Comparison of ENCODE assay signal across 8 cellular contexts in the genomic region with DNA sequence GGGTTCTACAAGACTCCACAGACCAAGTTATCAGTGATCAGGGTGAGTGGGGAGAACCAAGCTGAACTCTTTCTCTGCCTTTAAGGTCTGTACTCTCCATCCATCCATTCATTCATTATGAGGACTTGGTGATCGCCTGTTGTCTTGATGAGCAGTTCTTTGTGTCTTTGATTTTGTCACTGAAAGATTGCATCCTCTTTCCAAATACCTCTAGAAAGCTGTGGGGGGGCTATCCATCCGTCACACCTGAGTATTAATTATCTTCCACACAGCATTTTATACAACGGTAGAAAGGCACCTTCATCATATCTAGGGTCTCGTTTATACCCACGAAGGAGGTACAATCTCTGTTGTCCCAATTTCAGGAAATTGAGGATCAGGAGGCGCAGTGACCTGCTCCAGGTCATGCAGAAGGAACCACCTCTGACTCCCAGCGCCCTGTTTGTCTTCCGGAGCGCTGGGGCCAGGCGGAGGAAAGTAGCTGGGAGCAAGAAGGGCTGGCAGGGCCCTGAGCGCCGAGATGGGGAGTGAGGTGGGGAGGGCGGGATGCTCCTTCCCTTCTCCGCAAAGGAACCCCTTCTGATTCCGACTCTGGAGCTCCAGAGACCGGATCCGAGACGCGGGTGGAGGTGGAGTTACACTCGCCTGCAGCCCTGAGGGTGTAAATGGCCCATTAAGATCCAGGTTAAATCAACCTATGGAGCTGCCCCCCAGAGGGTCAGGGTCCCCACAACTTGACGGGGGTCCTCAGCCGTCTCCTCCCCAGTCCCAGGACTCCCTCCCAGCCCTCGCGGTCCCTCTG. TPM values are rescaled to one million over a fixed set of nuclear protein-coding genes. Genes with fewer than 3 reads are reported as not detected.
DNase-seq lines count a peak whose midpoint lies in the region; ATAC-seq and TF ChIP-seq lines count a peak whose summit lies in the region.

No MANE protein-coding gene starts in this region.

- H3K36me3 ChIP-seq in SK-N-SH (replicated peaks in 1 of 2; ENCODE audit: control insufficient read depth in 1 of 2, insufficient read depth in 2 of 2, low read length in 1 of 2) (no peaks in the 10 kb centered on the region), sigmoid colon (no peaks in the 10 kb centered on the region)

- H3K4me2 ChIP-seq in SK-N-SH, result peak overlapping the region; percentile 95

- H3K79me2 ChIP-seq in SK-N-SH (ENCODE audit: insufficient read depth), result no peaks in the 10 kb centered on the region

- H3K9me3 ChIP-seq in SK-N-SH, result no peaks in the 10 kb centered on the region
- H3K9me3 ChIP-seq in sigmoid colon, result no peaks in the 10 kb centered on the region

- H3K4me3 ChIP-seq in SK-N-SH (ENCODE audit: low read depth in 2 of 2, low read length in 1 of 2) (peak overlapping the region; percentile 55 to 77), sigmoid colon (peak overlapping the region; percentile 27 to 64 (median 58))

- no peaks in the 10 kb centered on the region for H4K20me1 ChIP-seq in SK-N-SH (ENCODE audit: insufficient read depth)

- TF ChIP-seq RAD21 in SK-N-SH (IDR thresholded peaks at IDR 0.05; ENCODE audit: low read length), result no peak

- POLR2A ChIA-PET in SK-N-SH (lab: Yijun Ruan, JAX), result interaction anchor here (0.7 kb wide), 1 partner anchor 195 kb away, joined by 3 read pairs; the partner anchor contains the start of gene CARHSP1

- peak; percentile 46 for DNase-seq in NCI-H2196 (lab: John Stamatoyannopoulos, UW; ENCODE audit: unreplicated experiment)
- DNase-seq in NCI-H2196 treated with DMSO at 0.1 percent for 48 hours (lab: John Stamatoyannopoulos, UW; ENCODE audit: unreplicated experiment), result no peak
- no peak for DNase-seq in SK-N-SH
- no peak for DNase-seq in Right ventricle myocardium superior
- peak; percentile 65 for DNase-seq in sigmoid colon
- DNase-seq in stimulated activated naive CD4-positive, alpha-beta T cell treated with Interleukin-2 at 50 U/mL for 16 hours (lab: John Stamatoyannopoulos, UW), result no peak
- DNase-seq in activated CD4-positive, alpha-beta T cell treated with anti-CD3 and anti-CD28 coated beads, Interleukin-2, amount 50 U/mL, for 1 hour, result no peak

- no peaks in the 10 kb centered on the region for H3K9me2 ChIP-seq in SK-N-SH

- peak overlapping the region; percentile 83 for H2AFZ ChIP-seq in SK-N-SH (ENCODE audit: low read depth)

- CTCF ChIA-PET in SK-N-SH (lab: Yijun Ruan, JAX), result interaction anchor here (0.7 to 4.8 kb wide), 6 partner anchors 12 to 211 kb away, joined by 3 to 28 read pairs (median 4); no protein-coding TSS in a partner anchor

- TF ChIP-seq EP300 in SK-N-SH (IDR thresholded peaks at IDR 0.05; ENCODE audit: borderline replicate concordance in 1 of 2, low read depth in 1 of 2, low read length in 1 of 2) (no peak), sigmoid colon (IDR thresholded peaks at IDR 0.05) (no peak)

- TF ChIP-seq CTCF in SK-N-SH (IDR thresholded peaks at IDR 0.05) (no peak), sigmoid colon (IDR thresholded peaks at IDR 0.05) (no peak)

- peak overlapping the region; percentile 30; the same call in 1 of the 2 replicates for H3K9ac ChIP-seq in SK-N-SH

- TF ChIP-seq POLR2A in sigmoid colon (IDR thresholded peaks at IDR 0.05), result no peak

- 20% methylated on average over 22 of the region's 24 CpGs for WGBS in SK-N-SH (ENCODE audit: low lambda C conversion rate)
- WGBS in sigmoid colon, 2 donors, result 7 to 16% methylated on average over 24 of the region's 24 CpGs

- H3K4me1 ChIP-seq in SK-N-SH (ENCODE audit: control insufficient read depth in 1 of 2, insufficient read depth in 2 of 2, low read depth in 1 of 2, low read length in 1 of 2) (peaks cover 20 to 32% of the 10 kb centered on the region in 2 experiments; a peak in 2 of 4 replicates), sigmoid colon (peaks cover 0 to 14% (median 11%) of the 10 kb centered on the region in 4 donors)

- peak; percentile 35 for ATAC-seq in HG02678 (IDR thresholded peaks at IDR 0.05; ENCODE audit: unreplicated experiment)
- ATAC-seq in Right ventricle myocardium superior (ENCODE audit: poor library complexity), result peak; percentile 73

- intact Hi-C loops in Right ventricle myocardium superior (cut with DNase I) (no loop called here), sigmoid colon (cut with DNase I) (loop anchor here (2.0 to 5.0 kb wide), 2 partner anchors 125 to 193 kb away; partner anchors contain the start of gene CARHSP1)

- H3K27me3 ChIP-seq in SK-N-SH (ENCODE audit: insufficient read depth) (no peaks in the 10 kb centered on the region), sigmoid colon (no peaks in the 10 kb centered on the region)

- peak overlapping the region in 1 of 2 experiments; percentile 72; a peak in 1 of 4 replicates for H3K27ac ChIP-seq in SK-N-SH (ENCODE audit: low read depth in 2 of 2, low read length in 1 of 2)
- H3K27ac ChIP-seq in sigmoid colon, result peak overlapping the region in 2 of 4 donors; percentile 22 to 45

- H3F3A ChIP-seq in SK-N-SH (replicated peaks; ENCODE audit: insufficient read depth), result peaks cover 1% of the 10 kb centered on the region

TF ChIP-seq in SK-N-SH, 30 proteins besides CTCF, POLR2A, EP300 and RAD21:
- TF ChIP-seq EZH2phosphoT487 (IDR thresholded peaks at IDR 0.05; ENCODE audit: borderline replicate concordance, low read depth) (no peak), NRF1 (IDR thresholded peaks at IDR 0.05; ENCODE audit: low read depth, low read length) (no peak), USF1 (IDR thresholded peaks at IDR 0.05; ENCODE audit: borderline replicate concordance, low read depth) (no peak), GABPA (IDR thresholded peaks at IDR 0.05; ENCODE audit: low read depth) (peak; percentile 5; the same call in 1 of the 2 replicates)

RNA-seq across cellular contexts. Expression of gene ABAT, which starts 0.6 kb away (rescaled TPM):
- polyA plus RNA-seq in SK-N-SH (2012; rRNA removed) (4.7 and 7.3 TPM in 2 replicates), sigmoid colon (10 to 100 TPM in 1 of 3 donors, 1 to 10 TPM in 2; 8.2 to 12.0 (median 9.6) TPM)
- polyA plus RNA-seq in SK-N-SH (2012; cell fraction: cytosol; rRNA removed), result 5.2 and 6.2 TPM in 2 replicates
- 5.2 and 7.9 TPM in 2 replicates for polyA plus RNA-seq in SK-N-SH (2012; cell fraction: nucleus; rRNA removed)
- total RNA-seq in Right ventricle myocardium superior (3.4 TPM), sigmoid colon (1 to 10 TPM; 4.1 to 8.3 (median 6.0) TPM)

RNA-seq across cellular contexts. Expression of gene METTL22, which starts 52.3 kb away (rescaled TPM):
- polyA plus RNA-seq in SK-N-SH (2012; rRNA removed) (38.3 and 45.3 TPM in 2 replicates), sigmoid colon (10 to 100 TPM in 2 of 3 donors, 1 to 10 TPM in 1; 8.6 to 17.2 (median 11.4) TPM)
- 24.4 and 25.9 TPM in 2 replicates for polyA plus RNA-seq in SK-N-SH (2012; cell fraction: cytosol; rRNA removed)
- polyA plus RNA-seq in SK-N-SH (2012; cell fraction: nucleus; rRNA removed), result 116 and 138 TPM in 2 replicates
- total RNA-seq in Right ventricle myocardium superior (21.0 TPM), sigmoid colon (10 to 100 TPM; 25.3 to 55.1 (median 35.1) TPM)

Comparison
In these comparisons a context has a peak if more than half of its experiments do, and no peak if none do; other contexts are left out.
1. DNase-seq: peak in NCI-H2196 (single experiment) and sigmoid colon (single experiment); none in NCI-H2196 treated with DMSO at 0.1 percent for 48 hours (single experiment), SK-N-SH (single experiment), Right ventricle myocardium superior (single experiment), stimulated activated naive CD4-positive, alpha-beta T cell treated with Interleukin-2 at 50 U/mL for 16 hours (single experiment) and activated CD4-positive, alpha-beta T cell treated with anti-CD3 and anti-CD28 coated beads, Interleukin-2, amount 50 U/mL, for 1 hour (single experiment).